1 cellular context compared by ENCODE assay signal in the genomic region with DNA sequence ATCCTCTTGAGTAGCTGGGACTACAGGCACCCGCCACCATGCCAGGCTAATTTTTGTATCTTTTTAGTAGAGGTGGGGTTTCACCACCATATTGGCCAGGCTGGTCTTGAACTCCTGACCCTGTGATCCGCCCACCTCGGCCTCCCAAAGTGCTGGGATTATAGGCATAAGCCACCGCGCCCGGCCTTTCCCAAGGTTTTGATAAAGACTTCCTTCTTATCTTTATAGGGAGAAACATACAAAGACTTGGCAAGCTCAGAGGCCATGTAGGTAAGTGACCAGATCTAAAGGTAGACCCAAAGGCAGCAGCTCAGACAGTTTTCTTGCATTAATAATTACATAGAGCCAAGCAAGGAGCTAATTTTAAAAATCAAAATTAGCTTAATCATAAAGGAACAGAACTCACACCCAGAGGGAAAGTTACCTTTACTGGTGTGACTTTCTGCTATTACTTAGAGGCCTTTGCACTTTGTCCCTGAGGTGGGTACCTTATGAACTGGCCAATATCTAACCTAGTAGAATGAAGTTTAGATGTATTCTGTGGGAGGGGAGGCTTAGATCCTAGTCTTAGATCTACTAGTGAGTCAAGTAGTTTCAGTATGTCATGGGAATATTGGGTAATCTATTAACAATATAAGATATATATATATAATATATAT.
TF ChIP-seq lines count a peak whose summit lies in the region.

No MANE protein-coding gene starts in this region.

TF ChIP-seq in GM23338, 12 proteins besides CTCF, POLR2A, EP300 and RAD21:
- TF ChIP-seq, protein P1, sequence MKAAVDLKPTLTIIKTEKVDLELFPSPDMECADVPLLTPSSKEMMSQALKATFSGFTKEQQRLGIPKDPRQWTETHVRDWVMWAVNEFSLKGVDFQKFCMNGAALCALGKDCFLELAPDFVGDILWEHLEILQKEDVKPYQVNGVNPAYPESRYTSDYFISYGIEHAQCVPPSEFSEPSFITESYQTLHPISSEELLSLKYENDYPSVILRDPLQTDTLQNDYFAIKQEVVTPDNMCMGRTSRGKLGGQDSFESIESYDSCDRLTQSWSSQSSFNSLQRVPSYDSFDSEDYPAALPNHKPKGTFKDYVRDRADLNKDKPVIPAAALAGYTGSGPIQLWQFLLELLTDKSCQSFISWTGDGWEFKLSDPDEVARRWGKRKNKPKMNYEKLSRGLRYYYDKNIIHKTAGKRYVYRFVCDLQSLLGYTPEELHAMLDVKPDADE (IDR thresholded peaks at IDR 0.05) = no peak
- TF ChIP-seq, protein P2, sequence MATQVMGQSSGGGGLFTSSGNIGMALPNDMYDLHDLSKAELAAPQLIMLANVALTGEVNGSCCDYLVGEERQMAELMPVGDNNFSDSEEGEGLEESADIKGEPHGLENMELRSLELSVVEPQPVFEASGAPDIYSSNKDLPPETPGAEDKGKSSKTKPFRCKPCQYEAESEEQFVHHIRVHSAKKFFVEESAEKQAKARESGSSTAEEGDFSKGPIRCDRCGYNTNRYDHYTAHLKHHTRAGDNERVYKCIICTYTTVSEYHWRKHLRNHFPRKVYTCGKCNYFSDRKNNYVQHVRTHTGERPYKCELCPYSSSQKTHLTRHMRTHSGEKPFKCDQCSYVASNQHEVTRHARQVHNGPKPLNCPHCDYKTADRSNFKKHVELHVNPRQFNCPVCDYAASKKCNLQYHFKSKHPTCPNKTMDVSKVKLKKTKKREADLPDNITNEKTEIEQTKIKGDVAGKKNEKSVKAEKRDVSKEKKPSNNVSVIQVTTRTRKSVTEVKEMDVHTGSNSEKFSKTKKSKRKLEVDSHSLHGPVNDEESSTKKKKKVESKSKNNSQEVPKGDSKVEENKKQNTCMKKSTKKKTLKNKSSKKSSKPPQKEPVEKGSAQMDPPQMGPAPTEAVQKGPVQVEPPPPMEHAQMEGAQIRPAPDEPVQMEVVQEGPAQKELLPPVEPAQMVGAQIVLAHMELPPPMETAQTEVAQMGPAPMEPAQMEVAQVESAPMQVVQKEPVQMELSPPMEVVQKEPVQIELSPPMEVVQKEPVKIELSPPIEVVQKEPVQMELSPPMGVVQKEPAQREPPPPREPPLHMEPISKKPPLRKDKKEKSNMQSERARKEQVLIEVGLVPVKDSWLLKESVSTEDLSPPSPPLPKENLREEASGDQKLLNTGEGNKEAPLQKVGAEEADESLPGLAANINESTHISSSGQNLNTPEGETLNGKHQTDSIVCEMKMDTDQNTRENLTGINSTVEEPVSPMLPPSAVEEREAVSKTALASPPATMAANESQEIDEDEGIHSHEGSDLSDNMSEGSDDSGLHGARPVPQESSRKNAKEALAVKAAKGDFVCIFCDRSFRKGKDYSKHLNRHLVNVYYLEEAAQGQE (IDR thresholded peaks at IDR 0.05; ENCODE audit: unreplicated experiment) = no peak
- TF ChIP-seq NANOG (IDR thresholded peaks at IDR 0.05; ENCODE audit: borderline replicate concordance) (no peak), ZNF331 (CRISPR knock-in tag; IDR thresholded peaks at IDR 0.05; ENCODE audit: low read depth) (no peak), EZH2 (IDR thresholded peaks at IDR 0.05; ENCODE audit: low read depth, unreplicated experiment) (no peak), POLR2AphosphoS5 (IDR thresholded peaks at IDR 0.05; ENCODE audit: low read depth) (no peak)
- TF ChIP-seq, protein P3, sequence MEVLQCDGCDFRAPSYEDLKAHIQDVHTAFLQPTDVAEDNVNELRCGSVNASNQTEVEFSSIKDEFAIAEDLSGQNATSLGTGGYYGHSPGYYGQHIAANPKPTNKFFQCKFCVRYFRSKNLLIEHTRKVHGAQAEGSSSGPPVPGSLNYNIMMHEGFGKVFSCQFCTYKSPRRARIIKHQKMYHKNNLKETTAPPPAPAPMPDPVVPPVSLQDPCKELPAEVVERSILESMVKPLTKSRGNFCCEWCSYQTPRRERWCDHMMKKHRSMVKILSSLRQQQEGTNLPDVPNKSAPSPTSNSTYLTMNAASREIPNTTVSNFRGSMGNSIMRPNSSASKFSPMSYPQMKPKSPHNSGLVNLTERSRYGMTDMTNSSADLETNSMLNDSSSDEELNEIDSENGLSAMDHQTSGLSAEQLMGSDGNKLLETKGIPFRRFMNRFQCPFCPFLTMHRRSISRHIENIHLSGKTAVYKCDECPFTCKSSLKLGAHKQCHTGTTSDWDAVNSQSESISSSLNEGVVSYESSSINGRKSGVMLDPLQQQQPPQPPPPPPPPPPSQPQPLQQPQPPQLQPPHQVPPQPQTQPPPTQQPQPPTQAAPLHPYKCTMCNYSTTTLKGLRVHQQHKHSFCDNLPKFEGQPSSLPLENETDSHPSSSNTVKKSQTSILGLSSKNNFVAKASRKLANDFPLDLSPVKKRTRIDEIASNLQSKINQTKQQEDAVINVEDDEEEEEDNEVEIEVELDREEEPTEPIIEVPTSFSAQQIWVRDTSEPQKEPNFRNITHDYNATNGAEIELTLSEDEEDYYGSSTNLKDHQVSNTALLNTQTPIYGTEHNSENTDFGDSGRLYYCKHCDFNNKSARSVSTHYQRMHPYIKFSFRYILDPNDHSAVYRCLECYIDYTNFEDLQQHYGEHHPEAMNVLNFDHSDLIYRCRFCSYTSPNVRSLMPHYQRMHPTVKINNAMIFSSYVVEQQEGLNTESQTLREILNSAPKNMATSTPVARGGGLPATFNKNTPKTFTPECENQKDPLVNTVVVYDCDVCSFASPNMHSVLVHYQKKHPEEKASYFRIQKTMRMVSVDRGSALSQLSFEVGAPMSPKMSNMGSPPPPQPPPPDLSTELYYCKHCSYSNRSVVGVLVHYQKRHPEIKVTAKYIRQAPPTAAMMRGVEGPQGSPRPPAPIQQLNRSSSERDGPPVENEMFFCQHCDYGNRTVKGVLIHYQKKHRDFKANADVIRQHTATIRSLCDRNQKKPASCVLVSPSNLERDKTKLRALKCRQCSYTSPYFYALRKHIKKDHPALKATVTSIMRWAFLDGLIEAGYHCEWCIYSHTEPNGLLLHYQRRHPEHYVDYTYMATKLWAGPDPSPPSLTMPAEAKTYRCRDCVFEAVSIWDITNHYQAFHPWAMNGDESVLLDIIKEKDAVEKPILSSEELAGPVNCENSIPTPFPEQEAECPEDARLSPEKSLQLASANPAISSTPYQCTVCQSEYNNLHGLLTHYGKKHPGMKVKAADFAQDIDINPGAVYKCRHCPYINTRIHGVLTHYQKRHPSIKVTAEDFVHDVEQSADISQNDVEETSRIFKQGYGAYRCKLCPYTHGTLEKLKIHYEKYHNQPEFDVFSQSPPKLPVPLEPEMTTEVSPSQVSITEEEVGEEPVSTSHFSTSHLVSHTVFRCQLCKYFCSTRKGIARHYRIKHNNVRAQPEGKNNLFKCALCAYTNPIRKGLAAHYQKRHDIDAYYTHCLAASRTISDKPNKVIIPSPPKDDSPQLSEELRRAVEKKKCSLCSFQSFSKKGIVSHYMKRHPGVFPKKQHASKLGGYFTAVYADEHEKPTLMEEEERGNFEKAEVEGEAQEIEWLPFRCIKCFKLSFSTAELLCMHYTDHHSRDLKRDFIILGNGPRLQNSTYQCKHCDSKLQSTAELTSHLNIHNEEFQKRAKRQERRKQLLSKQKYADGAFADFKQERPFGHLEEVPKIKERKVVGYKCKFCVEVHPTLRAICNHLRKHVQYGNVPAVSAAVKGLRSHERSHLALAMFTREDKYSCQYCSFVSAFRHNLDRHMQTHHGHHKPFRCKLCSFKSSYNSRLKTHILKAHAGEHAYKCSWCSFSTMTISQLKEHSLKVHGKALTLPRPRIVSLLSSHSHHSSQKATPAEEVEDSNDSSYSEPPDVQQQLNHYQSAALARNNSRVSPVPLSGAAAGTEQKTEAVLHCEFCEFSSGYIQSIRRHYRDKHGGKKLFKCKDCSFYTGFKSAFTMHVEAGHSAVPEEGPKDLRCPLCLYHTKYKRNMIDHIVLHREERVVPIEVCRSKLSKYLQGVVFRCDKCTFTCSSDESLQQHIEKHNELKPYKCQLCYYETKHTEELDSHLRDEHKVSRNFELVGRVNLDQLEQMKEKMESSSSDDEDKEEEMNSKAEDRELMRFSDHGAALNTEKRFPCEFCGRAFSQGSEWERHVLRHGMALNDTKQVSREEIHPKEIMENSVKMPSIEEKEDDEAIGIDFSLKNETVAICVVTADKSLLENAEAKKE (CRISPR knock-in tag; IDR thresholded peaks at IDR 0.05) = no peak
